In the genomic region with DNA sequence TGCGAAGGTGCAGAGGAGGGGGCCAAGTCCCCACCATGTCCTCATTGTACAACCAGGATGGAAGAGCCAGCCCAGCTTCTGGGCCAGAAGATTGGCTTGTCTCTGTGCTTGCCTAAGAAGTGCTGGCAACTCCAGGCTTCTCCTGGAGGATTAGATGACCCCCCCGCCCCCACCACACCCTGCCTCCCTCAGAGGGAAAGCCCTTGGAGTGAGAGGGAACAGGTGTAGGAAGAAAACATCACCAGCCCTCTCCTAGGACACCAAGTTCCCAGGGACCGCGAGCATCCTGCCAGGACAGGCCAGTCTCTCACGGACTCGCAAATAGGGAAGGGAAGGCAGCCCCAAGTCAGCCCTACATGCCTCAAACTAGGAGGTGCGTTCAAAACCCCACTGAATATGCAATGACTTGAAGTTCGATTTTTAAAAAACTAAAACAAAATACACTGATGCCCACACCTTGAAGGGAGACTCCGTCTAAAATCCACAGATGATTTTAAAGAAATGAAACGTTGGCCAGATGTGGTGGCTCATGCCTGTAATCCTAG, we compare ENCODE assay signal across 27 cellular contexts.
"Had no signal": no experiment of that assay in that cellular context is flagged by ENCODE, and none has a peak within 500 bp of the region (broad histone marks: within the 10 kb centered on the region; RNA-seq: fewer than 3 reads in every experiment).

No MANE protein-coding gene starts in this region.

- H3K9me3 ChIP-seq: neutrophil, pancreas, prostate gland, right lobe of liver, sigmoid colon, stomach, thoracic aorta, tibial artery, transverse colon, upper lobe of right lung, uterus had no signal

- H3K36me3 ChIP-seq: neural progenitor cell, neutrophil, pancreas, prostate gland, right lobe of liver, sigmoid colon, stomach, thoracic aorta, tibial artery, transverse colon, upper lobe of right lung, uterus had no signal

- H3K4me2 ChIP-seq: neural progenitor cell had no signal

- H3K36me3 Mint-ChIP-seq: naive B cell; naive thymus-derived CD8-positive, alpha-beta T cell; natural killer cell treated with Interleukin-12 subunit alpha and Interleukin-12 subunit beta and Interleukin-15 and Interleukin-18, amount 100 ng/mL, for 72 hours; neural progenitor cell; stimulated activated naive B cell treated with anti-CD40 and anti-IgM and Interleukin-4, amounts not matched to agents 10 μg/mL and 1 μg/mL and 100 μg/mL, for 72 hours; type B pancreatic cell had no signal

- H3K4me3 Mint-ChIP-seq: naive B cell; naive thymus-derived CD8-positive, alpha-beta T cell; natural killer cell treated with Interleukin-12 subunit alpha and Interleukin-12 subunit beta and Interleukin-15 and Interleukin-18, amount 100 ng/mL, for 72 hours; neural progenitor cell; stimulated activated effector memory CD8-positive, alpha-beta T cell treated with anti-CD3 and anti-CD28 coated beads, Interleukin-12 subunit alpha, Interleukin-12 subunit beta, amount 100 ng/mL, for 72 hours; stimulated activated naive B cell treated with anti-CD40 and anti-IgM and Interleukin-4, amounts not matched to agents 10 μg/mL and 1 μg/mL and 100 μg/mL, for 72 hours; stimulated activated naive CD8-positive, alpha-beta T cell treated with anti-CD3 and anti-CD28 coated beads, Interleukin-15, Interleukin-2, amounts not matched to agents 100 ng/mL and 50 ng/mL, for 24 hours; type B pancreatic cell had no signal

- H3K27ac Mint-ChIP-seq: naive B cell; natural killer cell treated with Interleukin-12 subunit alpha and Interleukin-12 subunit beta and Interleukin-15 and Interleukin-18, amount 100 ng/mL, for 72 hours; neural progenitor cell; stimulated activated effector memory CD8-positive, alpha-beta T cell treated with anti-CD3 and anti-CD28 coated beads, Interleukin-12 subunit alpha, Interleukin-12 subunit beta, amount 100 ng/mL, for 72 hours; stimulated activated naive B cell treated with anti-CD40 and anti-IgM and Interleukin-4, amounts not matched to agents 10 μg/mL and 1 μg/mL and 100 μg/mL, for 72 hours; stimulated activated naive CD8-positive, alpha-beta T cell treated with anti-CD3 and anti-CD28 coated beads, Interleukin-15, Interleukin-2, amounts not matched to agents 100 ng/mL and 50 ng/mL, for 24 hours; type B pancreatic cell had no signal

- ATAC-seq: naive thymus-derived CD8-positive, alpha-beta T cell; natural killer cell treated with Interleukin-12 subunit alpha and Interleukin-12 subunit beta and Interleukin-15 and Interleukin-18, amount 100 ng/mL, for 72 hours; pancreas; right cardiac atrium; right lobe of liver; stimulated activated effector memory CD8-positive, alpha-beta T cell treated with anti-CD3 and anti-CD28 coated beads, Interleukin-12 subunit alpha, Interleukin-12 subunit beta, amount 100 ng/mL, for 72 hours; stimulated activated naive B cell treated with anti-CD40 and anti-IgM and Interleukin-4, amounts not matched to agents 10 μg/mL and 1 μg/mL and 100 μg/mL, for 72 hours; upper lobe of right lung had no signal

- H3K27me3 ChIP-seq: neural progenitor cell, neutrophil, pancreas, right lobe of liver, sigmoid colon, transverse colon, upper lobe of right lung, uterus had no signal

- H3K4me3 ChIP-seq: neural progenitor cell, pancreas, prostate gland, right lobe of liver, sigmoid colon, stomach, thoracic aorta, tibial artery, transverse colon, upper lobe of right lung, uterus had no signal

- H3K9me3 Mint-ChIP-seq: naive thymus-derived CD8-positive, alpha-beta T cell; natural killer cell treated with Interleukin-12 subunit alpha and Interleukin-12 subunit beta and Interleukin-15 and Interleukin-18, amount 100 ng/mL, for 72 hours; stimulated activated effector memory CD8-positive, alpha-beta T cell treated with anti-CD3 and anti-CD28 coated beads, Interleukin-12 subunit alpha, Interleukin-12 subunit beta, amount 100 ng/mL, for 72 hours; stimulated activated naive B cell treated with anti-CD40 and anti-IgM and Interleukin-4, amounts not matched to agents 10 μg/mL and 1 μg/mL and 100 μg/mL, for 72 hours; stimulated activated naive CD8-positive, alpha-beta T cell treated with anti-CD3 and anti-CD28 coated beads, Interleukin-15, Interleukin-2, amounts not matched to agents 100 ng/mL and 50 ng/mL, for 24 hours; type B pancreatic cell had no signal

- H3K4me1 Mint-ChIP-seq: naive thymus-derived CD8-positive, alpha-beta T cell; stimulated activated effector memory CD8-positive, alpha-beta T cell treated with anti-CD3 and anti-CD28 coated beads, Interleukin-12 subunit alpha, Interleukin-12 subunit beta, amount 100 ng/mL, for 72 hours; stimulated activated naive B cell treated with anti-CD40 and anti-IgM and Interleukin-4, amounts not matched to agents 10 μg/mL and 1 μg/mL and 100 μg/mL, for 72 hours had no signal

- H2AFZ ChIP-seq: neural progenitor cell had no signal

- H3K9ac ChIP-seq: neural progenitor cell had no signal

- DNase-seq: naive B cell; naive thymus-derived CD8-positive, alpha-beta T cell; nucleus accumbens; pancreas; right cardiac atrium; right lobe of liver; sigmoid colon; small intestine; stimulated activated CD4-positive, alpha-beta T cell treated with anti-CD3 and anti-CD28 coated beads, Interleukin-15, amount 100 ng/mL, for 24 hours; stimulated activated CD4-positive, alpha-beta T cell treated with anti-CD3 and anti-CD28 coated beads, Interleukin-2, amount 100 ng/mL, for 24 hours; stimulated activated CD4-positive, alpha-beta T cell treated with anti-CD3 and anti-CD28 coated beads, Interleukin-2, amount 100 ng/mL, for 48 hours; stimulated activated CD4-positive, alpha-beta T cell treated with anti-CD3 and anti-CD28 coated beads, Interleukin-4, amount 100 ng/mL, for 24 hours; stimulated activated naive B cell treated with anti-CD40 and anti-IgM and Interleukin-4, amounts not matched to agents 10 μg/mL and 1 μg/mL and 100 μg/mL, for 72 hours; stimulated activated naive CD4-positive, alpha-beta T cell treated with Interleukin-2 at 50 U/mL for 16 hours; stomach; tibial artery; transverse colon; upper lobe of right lung; uterus had no signal

- H3K27me3 Mint-ChIP-seq: natural killer cell treated with Interleukin-12 subunit alpha and Interleukin-12 subunit beta and Interleukin-15 and Interleukin-18, amount 100 ng/mL, for 72 hours; stimulated activated naive B cell treated with anti-CD40 and anti-IgM and Interleukin-4, amounts not matched to agents 10 μg/mL and 1 μg/mL and 100 μg/mL, for 72 hours; stimulated activated naive CD8-positive, alpha-beta T cell treated with anti-CD3 and anti-CD28 coated beads, Interleukin-15, Interleukin-2, amounts not matched to agents 100 ng/mL and 50 ng/mL, for 24 hours; type B pancreatic cell had no signal

- H3K4me1 ChIP-seq: pancreas, prostate gland, sigmoid colon, stomach, tibial artery, transverse colon, upper lobe of right lung, uterus had no signal

- H3K27ac ChIP-seq: neural progenitor cell, neutrophil, pancreas, prostate gland, right lobe of liver, sigmoid colon, stomach, thoracic aorta, tibial artery, transverse colon, upper lobe of right lung, uterus had no signal
